ENCODE assay signal across 24 cellular contexts in the genomic region with DNA sequence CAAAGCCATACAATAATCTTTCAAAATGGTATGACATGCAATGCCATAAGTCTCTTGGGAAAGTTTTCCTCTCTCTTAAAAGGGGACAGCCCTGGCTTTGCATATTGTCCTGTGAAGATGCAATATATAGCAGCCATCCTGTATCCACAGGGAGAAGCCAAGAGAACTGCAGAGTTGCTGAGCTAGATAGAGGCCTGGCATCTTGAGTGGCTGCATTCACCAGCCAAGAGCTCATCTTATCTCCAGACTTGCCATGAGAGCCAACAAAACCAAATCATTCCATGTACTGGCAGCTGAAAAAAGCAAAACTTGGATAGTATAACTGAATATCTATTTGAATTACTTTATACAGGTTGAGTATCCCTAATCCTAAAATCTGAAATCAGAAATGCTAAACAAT.
"Had no signal": no experiment of that assay in that cellular context is flagged by ENCODE, and none has a peak within 500 bp of the region (broad histone marks: within the 10 kb centered on the region; RNA-seq: fewer than 3 reads in every experiment).

No MANE protein-coding gene starts in this region.

- H3K27me3 ChIP-seq: brain microvascular endothelial cell, dorsolateral prefrontal cortex, gastroesophageal sphincter had no signal

- H3K27ac ChIP-seq: brain microvascular endothelial cell, coronary artery, dorsolateral prefrontal cortex, gastroesophageal sphincter had no signal

- H3K4me3 ChIP-seq: coronary artery, dorsolateral prefrontal cortex, gastroesophageal sphincter had no signal

- DNase-seq: activated CD4-positive, alpha-beta memory T cell treated with anti-CD3 and anti-CD28 coated beads, Interleukin-2, amount 10 ng/mL, durations not matched to agents 7 days and 5 days; activated CD4-positive, alpha-beta T cell treated with anti-CD3 and anti-CD28 coated beads for 1 hour; activated CD4-positive, alpha-beta T cell treated with anti-CD3 and anti-CD28 coated beads for 4 hours; activated CD4-positive, alpha-beta T cell treated with anti-CD3 and anti-CD28 coated beads, Interleukin-2, amount 10 ng/mL, durations not matched to agents 7 days and 5 days; activated CD4-positive, alpha-beta T cell treated with anti-CD3 and anti-CD28 coated beads, Interleukin-2, amount 50 U/mL, for 4 hours; activated effector memory CD4-positive, alpha-beta T cell treated with Interleukin-2 at 50 U/mL for 16 hours; activated gamma-delta T cell treated with Interleukin-2 at 50 U/mL for 16 hours; activated naive CD4-positive, alpha-beta T cell treated with anti-CD3 and anti-CD28 coated beads, Interleukin-2, amount 50 U/mL, for 16 hours; activated naive CD4-positive, alpha-beta T cell treated with Interleukin-2 at 50 U/mL for 16 hours; activated T-cell treated with anti-CD3 and anti-CD28 coated beads, Interleukin-2, amount 50 U/mL, for 4 hours; amniotic stem cell; brain microvascular endothelial cell; cerebellar nuclear complex; dorsolateral prefrontal cortex; effector memory CD4-positive, alpha-beta T cell; endodermal cell; foreskin melanocyte; T-helper 2 cell had no signal

- H3K36me3 Mint-ChIP-seq: activated naive CD8-positive, alpha-beta T cell had no signal

- H3K36me3 ChIP-seq: brain microvascular endothelial cell, gastroesophageal sphincter had no signal

- H3K4me1 Mint-ChIP-seq: activated CD4-positive, alpha-beta memory T cell treated with anti-CD3 and anti-CD28 coated beads, Interleukin-2, amount 10 ng/mL, durations not matched to agents 7 days and 5 days; activated T-helper 17 cell treated with anti-CD3 and anti-CD28 coated beads, Interleukin-2, amount 50 U/mL, for 72 hours; endodermal cell had no signal

- H3K27me3 Mint-ChIP-seq: activated CD4-positive, alpha-beta memory T cell treated with anti-CD3 and anti-CD28 coated beads, Interleukin-2, amount 10 ng/mL, durations not matched to agents 7 days and 5 days; activated CD4-positive, alpha-beta T cell treated with anti-CD3 and anti-CD28 coated beads, Interleukin-2, amount 10 ng/mL, durations not matched to agents 7 days and 5 days; activated naive CD8-positive, alpha-beta T cell; activated T-helper 17 cell treated with anti-CD3 and anti-CD28 coated beads, Interleukin-2, amount 50 U/mL, for 72 hours; dendritic cell treated with granulocyte-macrophage colony-stimulating factor and Interleukin-4, amounts not matched to agents 40 ng/mL and 50 ng/mL, for 4 days had no signal

- H3K27ac Mint-ChIP-seq: activated CD4-positive, alpha-beta memory T cell treated with anti-CD3 and anti-CD28 coated beads, Interleukin-2, amount 10 ng/mL, durations not matched to agents 7 days and 5 days; activated CD4-positive, alpha-beta T cell treated with anti-CD3 and anti-CD28 coated beads, Interleukin-2, amount 10 ng/mL, durations not matched to agents 7 days and 5 days; activated naive CD8-positive, alpha-beta T cell; activated T-helper 17 cell treated with anti-CD3 and anti-CD28 coated beads, Interleukin-2, amount 50 U/mL, for 72 hours; dendritic cell treated with granulocyte-macrophage colony-stimulating factor and Interleukin-4, amounts not matched to agents 40 ng/mL and 50 ng/mL, for 4 days; endodermal cell had no signal

- H3K4me1 ChIP-seq: gastroesophageal sphincter had no signal

- H3K4me3 Mint-ChIP-seq: activated CD4-positive, alpha-beta memory T cell treated with anti-CD3 and anti-CD28 coated beads, Interleukin-2, amount 10 ng/mL, durations not matched to agents 7 days and 5 days; activated CD4-positive, alpha-beta T cell treated with anti-CD3 and anti-CD28 coated beads, Interleukin-2, amount 10 ng/mL, durations not matched to agents 7 days and 5 days; activated naive CD8-positive, alpha-beta T cell; activated T-cell treated with anti-CD3 and anti-CD28 coated beads, Interleukin-2, amount 50 U/mL, for 4 hours; activated T-helper 17 cell treated with anti-CD3 and anti-CD28 coated beads, Interleukin-2, amount 50 U/mL, for 72 hours; dendritic cell treated with granulocyte-macrophage colony-stimulating factor and Interleukin-4, amounts not matched to agents 40 ng/mL and 50 ng/mL, for 4 days; endodermal cell had no signal

- H3K9me3 ChIP-seq: gastroesophageal sphincter had no signal

- ATAC-seq: activated T-cell treated with anti-CD3 and anti-CD28 coated beads, Interleukin-2, amount 50 U/mL, for 4 hours; activated T-helper 17 cell treated with anti-CD3 and anti-CD28 coated beads, Interleukin-2, amount 50 U/mL, for 72 hours; esophagus mucosa; gastroesophageal sphincter had no signal
